ENCODE assay signal across 9 cellular contexts in the genomic region with DNA sequence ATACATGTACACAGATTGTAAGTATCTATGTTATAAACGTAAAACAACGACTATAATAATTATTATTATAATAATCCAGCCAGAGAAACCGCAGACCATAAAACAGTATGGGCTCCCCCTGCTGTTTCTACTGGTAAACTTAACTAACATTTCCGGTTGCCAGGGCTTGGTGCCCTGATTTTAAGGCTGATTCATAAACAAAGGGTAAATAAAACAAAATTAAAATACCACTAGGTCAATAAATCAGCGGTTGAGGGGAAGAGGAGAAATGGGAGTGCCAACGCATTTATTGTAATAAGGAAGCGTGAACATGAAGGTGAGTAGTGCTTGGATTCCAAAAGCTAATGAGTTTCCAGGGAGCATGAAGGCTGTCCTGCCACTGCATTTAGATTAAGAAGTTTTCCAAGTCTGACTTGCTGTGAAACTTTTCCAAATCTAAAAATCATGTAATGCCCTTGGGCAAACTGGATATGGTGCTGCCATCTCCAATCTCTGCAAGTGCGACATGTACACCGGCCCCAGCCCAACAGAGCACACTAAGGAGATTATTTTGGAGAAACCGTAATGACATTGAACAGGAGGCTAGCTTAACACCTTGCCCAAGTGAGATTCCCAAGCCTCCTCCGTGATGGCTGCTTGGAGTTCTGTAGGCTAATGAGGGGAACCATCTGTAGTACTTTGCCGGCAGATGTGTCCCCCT. TPM values are rescaled to one million over a fixed set of nuclear protein-coding genes. Genes with fewer than 3 reads are reported as not detected.
DNase-seq lines count a peak whose midpoint lies in the region; ATAC-seq and TF ChIP-seq lines count a peak whose summit lies in the region.
"Had no signal": no experiment of that assay in that cellular context is flagged by ENCODE, and none has a peak within 500 bp of the region (broad histone marks: within the 10 kb centered on the region; RNA-seq: fewer than 3 reads in every experiment).

No MANE protein-coding gene starts in this region.

- no peaks in the 10 kb centered on the region for H3K9me3 Mint-ChIP-seq in activated CD4-positive, alpha-beta T cell treated with anti-CD3 and anti-CD28 coated beads, Interleukin-2, amount 10 ng/mL, durations not matched to agents 24 days and 14 days
- H3K9me3 Mint-ChIP-seq: activated naive CD4-positive, alpha-beta T cell treated with anti-CD3 and anti-CD28 coated beads, Interleukin-2, amount 50 U/mL, for 24 hours had no signal

- no peak overlapping the region for H3K27ac Mint-ChIP-seq in activated CD4-positive, alpha-beta T cell treated with anti-CD3 and anti-CD28 coated beads, Interleukin-2, amount 10 ng/mL, durations not matched to agents 24 days and 14 days
- H3K27ac Mint-ChIP-seq: activated naive CD4-positive, alpha-beta T cell treated with anti-CD3 and anti-CD28 coated beads, Interleukin-2, amount 50 U/mL, for 24 hours had no signal

- H3K9me3 ChIP-seq in MG63 = no peaks in the 10 kb centered on the region
- no peaks in the 10 kb centered on the region for H3K9me3 ChIP-seq in adipocyte (ENCODE audit: control insufficient read depth, low read length)

- TF ChIP-seq CTCF in omental fat pad (IDR thresholded peaks at IDR 0.05) = no peak

- intact Hi-C loops in activated CD4-positive, alpha-beta T cell treated with anti-CD3 and anti-CD28 coated beads, Interleukin-2, amount 10 ng/mL, durations not matched to agents 24 days and 14 days (cut with micrococcal nuclease) = loop anchor here (5.0 to 10.0 kb wide), 2 partner anchors 603 to 1035 kb away; a partner anchor contains a TSS

- H3K4me3 Mint-ChIP-seq in activated CD4-positive, alpha-beta T cell treated with anti-CD3 and anti-CD28 coated beads, Interleukin-2, amount 10 ng/mL, durations not matched to agents 24 days and 14 days = no peak overlapping the region
- H3K4me3 Mint-ChIP-seq: activated naive CD4-positive, alpha-beta T cell treated with anti-CD3 and anti-CD28 coated beads, Interleukin-2, amount 50 U/mL, for 24 hours had no signal

- peaks cover 23% of the 10 kb centered on the region for H3K4me1 ChIP-seq in adipocyte (ENCODE audit: control insufficient read depth, insufficient read depth, low read length)

- no peak overlapping the region for H3K4me3 ChIP-seq in MG63
- H3K4me3 ChIP-seq in adipocyte (ENCODE audit: low read length) = no peak overlapping the region

- DNase-seq in activated CD4-positive, alpha-beta T cell treated with anti-CD3 and anti-CD28 coated beads, Interleukin-2, amount 10 ng/mL, durations not matched to agents 24 days and 14 days = peak; percentile 66
- no peak for DNase-seq in activated CD4-positive, alpha-beta T cell treated with anti-CD3 and anti-CD28 coated beads for 1 hour
- DNase-seq in MG63 (peak; percentile 31), adipocyte (ENCODE audit: low read depth) (peak; percentile 80), left kidney (ENCODE audit: low read depth, low spot score) (peak; percentile 46), omental fat pad (ENCODE audit: low spot score) (no peak)
- no peak for DNase-seq in activated CD8-positive, alpha-beta memory T cell treated with anti-CD3 and anti-CD28 coated beads for 24 hours

- no peaks in the 10 kb centered on the region for H3K36me3 Mint-ChIP-seq in activated CD4-positive, alpha-beta T cell treated with anti-CD3 and anti-CD28 coated beads, Interleukin-2, amount 10 ng/mL, durations not matched to agents 24 days and 14 days (ENCODE audit: low read depth)
- H3K36me3 Mint-ChIP-seq: activated naive CD4-positive, alpha-beta T cell treated with anti-CD3 and anti-CD28 coated beads, Interleukin-2, amount 50 U/mL, for 24 hours had no signal

- no peak for ATAC-seq in omental fat pad (ENCODE audit: low FRiP score)
- no peak for ATAC-seq in HG03460 (IDR thresholded peaks at IDR 0.05; ENCODE audit: unreplicated experiment)

- H3K36me3 ChIP-seq in MG63 (no peaks in the 10 kb centered on the region), adipocyte (ENCODE audit: control insufficient read depth, insufficient read depth, low read length, severe bottlenecking) (no peaks in the 10 kb centered on the region)

- no peaks in the 10 kb centered on the region for H3K27me3 ChIP-seq in MG63
- H3K27me3 ChIP-seq in adipocyte (replicated peaks; ENCODE audit: control insufficient read depth, insufficient read depth, low read length) = no peaks in the 10 kb centered on the region

- peaks cover 14% of the 10 kb centered on the region for H3K27me3 Mint-ChIP-seq in activated CD4-positive, alpha-beta T cell treated with anti-CD3 and anti-CD28 coated beads, Interleukin-2, amount 10 ng/mL, durations not matched to agents 24 days and 14 days
- H3K27me3 Mint-ChIP-seq: activated naive CD4-positive, alpha-beta T cell treated with anti-CD3 and anti-CD28 coated beads, Interleukin-2, amount 50 U/mL, for 24 hours had no signal

- H3K4me1 Mint-ChIP-seq in activated CD4-positive, alpha-beta T cell treated with anti-CD3 and anti-CD28 coated beads, Interleukin-2, amount 10 ng/mL, durations not matched to agents 24 days and 14 days = peaks cover 12% of the 10 kb centered on the region

- H3K9ac ChIP-seq in adipocyte (ENCODE audit: low read length) = no peak overlapping the region

RNA-seq across cellular contexts. Expression of a gene that starts 50.7 kb away (rescaled TPM):
- 333 and 336 TPM in 2 replicates for total RNA-seq in activated CD4-positive, alpha-beta T cell treated with anti-CD3 and anti-CD28 coated beads, Interleukin-2, amount 10 ng/mL, durations not matched to agents 24 days and 14 days
- 21.1 and 36.5 TPM in 2 replicates for total RNA-seq in MG63 (2014; rRNA removed; shearing (Covaris generic); ENCODE audit: low replicate concordance)
- 10 to 100 TPM; 53.1 to 92.4 (median 67.0) TPM for total RNA-seq in omental fat pad

Comparison
In these comparisons a context has a peak if more than half of its experiments do, and no peak if none do; other contexts are left out.
1. DNase-seq: peak in activated CD4-positive, alpha-beta T cell treated with anti-CD3 and anti-CD28 coated beads, Interleukin-2, amount 10 ng/mL, durations not matched to agents 24 days and 14 days (single experiment), MG63 (single experiment), adipocyte (single experiment) and left kidney (single experiment); none in activated CD4-positive, alpha-beta T cell treated with anti-CD3 and anti-CD28 coated beads for 1 hour (single experiment), omental fat pad (single experiment) and activated CD8-positive, alpha-beta memory T cell treated with anti-CD3 and anti-CD28 coated beads for 24 hours (single experiment).